Comparison of ENCODE assay signal across 1 cellular context in the genomic region with DNA sequence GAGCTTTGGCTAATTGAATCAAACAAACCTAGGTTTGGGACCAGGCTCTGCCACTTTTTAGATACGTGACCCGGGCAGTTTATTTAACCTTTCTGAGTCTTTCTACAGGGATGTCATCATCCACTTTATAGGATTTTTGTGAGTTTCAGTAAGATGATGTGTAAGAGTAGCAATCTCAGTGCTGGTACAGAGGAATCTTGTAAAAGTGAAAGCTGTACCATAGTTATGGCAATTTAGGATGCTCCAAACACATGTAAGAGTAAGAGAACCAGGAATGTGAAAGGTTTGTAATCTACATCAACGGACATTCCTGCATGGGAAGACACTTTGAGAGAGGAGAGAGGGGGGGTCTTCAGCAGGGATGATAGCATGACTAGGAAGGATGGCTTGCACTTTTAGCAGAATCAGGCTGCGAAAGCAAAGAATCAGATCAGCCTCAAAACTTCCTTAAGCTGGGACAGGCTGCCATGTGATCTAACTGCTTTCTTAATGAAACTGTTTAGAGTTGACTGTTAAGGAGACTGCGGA.
TF ChIP-seq lines count a peak whose summit lies in the region.

No MANE protein-coding gene starts in this region.

TF ChIP-seq in endothelial cell of umbilical vein, 7 proteins besides CTCF, POLR2A, EP300 and RAD21:
- TF ChIP-seq POLR2AphosphoS5 (IDR thresholded peaks at IDR 0.05; ENCODE audit: insufficient read depth, low read depth, low read length) (no peak), FOS (IDR thresholded peaks at IDR 0.05; ENCODE audit: borderline replicate concordance, insufficient read depth, low read length) (no peak), GATA2 (IDR thresholded peaks at IDR 0.05; ENCODE audit: insufficient read depth, insufficient read length, low read depth, low read length) (no peak), JUN (IDR thresholded peaks at IDR 0.05; ENCODE audit: borderline replicate concordance, insufficient read depth, insufficient read length, low read depth) (no peak), MYC (IDR thresholded peaks at IDR 0.05; ENCODE audit: low read depth, low read length) (no peak), EZH2 (IDR thresholded peaks at IDR 0.05; ENCODE audit: borderline replicate concordance, low read depth, low read length, severe bottlenecking) (no peak)
- TF ChIP-seq, protein P1, sequence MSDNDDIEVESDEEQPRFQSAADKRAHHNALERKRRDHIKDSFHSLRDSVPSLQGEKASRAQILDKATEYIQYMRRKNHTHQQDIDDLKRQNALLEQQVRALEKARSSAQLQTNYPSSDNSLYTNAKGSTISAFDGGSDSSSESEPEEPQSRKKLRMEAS (IDR thresholded peaks at IDR 0.05; ENCODE audit: insufficient read depth, insufficient read length): no peak
